In genomic region chr1:15738416-15739113, GRCh38 we compare ENCODE assay signal across 30 cellular contexts. TPM values are rescaled to one million over a fixed set of nuclear protein-coding genes. Genes with fewer than 3 reads are reported as not detected.
DNase-seq lines count a peak whose midpoint lies in the region; ATAC-seq and TF ChIP-seq lines count a peak whose summit lies in the region.
"Had no signal": no experiment of that assay in that cellular context is flagged by ENCODE, and none has a peak within 500 bp of the region (broad histone marks: within the 10 kb centered on the region; RNA-seq: fewer than 3 reads in every experiment).

No MANE protein-coding gene starts in this region.

- CTCF ChIA-PET in CD8-positive, alpha-beta memory T cell (lab: Charles Lee): interaction anchor here (1.2 to 1.9 kb wide), 2 partner anchors 17 to 147 kb away, joined by 3 to 4 read pairs; no protein-coding TSS in a partner anchor

- no peaks in the 10 kb centered on the region for H3K36me3 Mint-ChIP-seq in naive B cell
- peaks cover 0 to 11% (median 0%) of the 10 kb centered on the region in 3 donors for H3K36me3 Mint-ChIP-seq in CD8-positive, alpha-beta memory T cell
- H3K36me3 Mint-ChIP-seq: activated naive CD8-positive, alpha-beta T cell treated with anti-CD3 and anti-CD28 coated beads for 36 hours; immature natural killer cell had no signal

- peak overlapping the region; percentile 26 to 42 for H3K27ac ChIP-seq in ascending aorta
- H3K27ac ChIP-seq in CD8-positive, alpha-beta memory T cell (ENCODE audit: low read depth, low read length): no peak overlapping the region
- H3K27ac ChIP-seq: A549, foreskin keratinocyte, hepatocyte, upper lobe of right lung had no signal

- H3K4me1 ChIP-seq in ascending aorta: peaks cover 18 to 40% of the 10 kb centered on the region in 2 donors
- H3K4me1 ChIP-seq in CD8-positive, alpha-beta memory T cell (ENCODE audit: insufficient read depth, low read length): peaks cover 5% of the 10 kb centered on the region
- H3K4me1 ChIP-seq: BE2C, foreskin keratinocyte had no signal

- no peak for DNase-seq in stimulated activated naive CD8-positive, alpha-beta T cell treated with anti-CD3 and anti-CD28 coated beads, Interleukin-15, amount 100 ng/mL, for 72 hours
- DNase-seq in stimulated activated naive CD8-positive, alpha-beta T cell treated with anti-CD3 and anti-CD28 coated beads, Interleukin-15, Interleukin-2, amounts not matched to agents 100 U/mL and 50 U/mL, for 24 hours: no peak
- DNase-seq in ascending aorta (ENCODE audit: low spot score in 2 of 2) (no peak), naive B cell (no peak), COR-L47 (lab: John Stamatoyannopoulos, UW) (no peak)
- DNase-seq in CD8-positive, alpha-beta memory T cell: no peak
- DNase-seq: activated CD4-positive, alpha-beta T cell treated with anti-CD3 and anti-CD28 coated beads, Interleukin-2, amount 50 U/mL, for 48 hours; activated CD4-positive, CD25-positive, alpha-beta regulatory T cell; activated CD8-positive, alpha-beta memory T cell treated with anti-CD3 and anti-CD28 coated beads, Interleukin-2, amount 50 U/mL, for 48 hours; activated effector memory CD4-positive, alpha-beta T cell treated with Interleukin-2 at 50 U/mL for 16 hours; activated naive CD8-positive, alpha-beta T cell treated with anti-CD3 and anti-CD28 coated beads for 36 hours; BE2C; erythroblast; foreskin keratinocyte; H9; immature natural killer cell; Kasumi-1; midbrain; NCI-H187; NCI-H526 treated with DMSO at 0.1 percent for 48 hours; Right ventricle myocardium superior; stimulated activated CD4-positive, alpha-beta T cell treated with anti-CD3 and anti-CD28 coated beads, Interleukin-15, amount 100 ng/mL, for 24 hours; upper lobe of right lung had no signal

- POLR2A ChIA-PET in CD8-positive, alpha-beta memory T cell (lab: Charles Lee): no interaction called here

- peaks cover 10 to 25% of the 10 kb centered on the region in 2 donors for H3K36me3 ChIP-seq in ascending aorta
- no peaks in the 10 kb centered on the region for H3K36me3 ChIP-seq in CD8-positive, alpha-beta memory T cell (ENCODE audit: insufficient read depth, low read length)
- H3K36me3 ChIP-seq: BE2C had no signal

- peak overlapping the region; percentile 17 to 76 for H3K27ac Mint-ChIP-seq in stimulated activated naive CD8-positive, alpha-beta T cell treated with anti-CD3 and anti-CD28 coated beads, Interleukin-15, amount 100 ng/mL, for 72 hours
- peak overlapping the region in 4 of 6 donors; percentile 23 to 86 (median 82) for H3K27ac Mint-ChIP-seq in naive B cell
- H3K27ac Mint-ChIP-seq in CD8-positive, alpha-beta memory T cell: peak overlapping the region in 1 of 8 donors; percentile 54
- H3K27ac Mint-ChIP-seq: activated naive CD8-positive, alpha-beta T cell treated with anti-CD3 and anti-CD28 coated beads for 36 hours had no signal

- intact Hi-C loops in ascending aorta (cut with DNase I): loop anchor here (5.0 kb wide), 1 partner anchor 56 kb away; the partner anchor contains the start of gene PLEKHM2

- no peaks in the 10 kb centered on the region for H3K9me3 Mint-ChIP-seq in stimulated activated naive CD8-positive, alpha-beta T cell treated with anti-CD3 and anti-CD28 coated beads, Interleukin-15, amount 100 ng/mL, for 72 hours
- H3K9me3 Mint-ChIP-seq in naive B cell: no peaks in the 10 kb centered on the region
- no peaks in the 10 kb centered on the region for H3K9me3 Mint-ChIP-seq in CD8-positive, alpha-beta memory T cell
- H3K9me3 Mint-ChIP-seq: activated naive CD8-positive, alpha-beta T cell treated with anti-CD3 and anti-CD28 coated beads for 36 hours; H9; immature natural killer cell had no signal

- no peak overlapping the region for H3K4me3 ChIP-seq in ascending aorta
- H3K4me3 ChIP-seq in CD8-positive, alpha-beta memory T cell (ENCODE audit: low read length): no peak overlapping the region
- H3K4me3 ChIP-seq: A549, GM12878, hepatocyte, upper lobe of right lung had no signal

- TF ChIP-seq CTCF in ascending aorta (IDR thresholded peaks at IDR 0.05): no peak

- no peaks in the 10 kb centered on the region for H3K27me3 Mint-ChIP-seq in stimulated activated naive CD8-positive, alpha-beta T cell treated with anti-CD3 and anti-CD28 coated beads, Interleukin-15, amount 100 ng/mL, for 72 hours
- H3K27me3 Mint-ChIP-seq in naive B cell: no peaks in the 10 kb centered on the region
- no peaks in the 10 kb centered on the region for H3K27me3 Mint-ChIP-seq in CD8-positive, alpha-beta memory T cell
- H3K27me3 Mint-ChIP-seq: activated naive CD8-positive, alpha-beta T cell treated with anti-CD3 and anti-CD28 coated beads for 36 hours had no signal

- no peak overlapping the region for H3K4me3 Mint-ChIP-seq in stimulated activated naive CD8-positive, alpha-beta T cell treated with anti-CD3 and anti-CD28 coated beads, Interleukin-15, amount 100 ng/mL, for 72 hours
- H3K4me3 Mint-ChIP-seq in naive B cell: no peak overlapping the region
- no peak overlapping the region for H3K4me3 Mint-ChIP-seq in CD8-positive, alpha-beta memory T cell
- H3K4me3 Mint-ChIP-seq: activated naive CD8-positive, alpha-beta T cell treated with anti-CD3 and anti-CD28 coated beads for 36 hours; H9; immature natural killer cell had no signal

- no peak for ATAC-seq in stimulated activated naive CD8-positive, alpha-beta T cell treated with anti-CD3 and anti-CD28 coated beads, Interleukin-15, amount 100 ng/mL, for 72 hours
- ATAC-seq in stimulated activated naive CD8-positive, alpha-beta T cell treated with anti-CD3 and anti-CD28 coated beads, Interleukin-15, Interleukin-2, amounts not matched to agents 100 U/mL and 50 U/mL, for 24 hours: no peak
- no peak for ATAC-seq in naive B cell (ENCODE audit: low read depth in 2 of 2)
- no peak for ATAC-seq in GM18909 (IDR thresholded peaks at IDR 0.05; ENCODE audit: poor library complexity, unreplicated experiment)
- ATAC-seq in GM21515 (IDR thresholded peaks at IDR 0.05; ENCODE audit: unreplicated experiment): no peak
- ATAC-seq: A549, foreskin keratinocyte, GM12878, sciatic nerve, upper lobe of right lung had no signal

- H3K4me1 Mint-ChIP-seq in stimulated activated naive CD8-positive, alpha-beta T cell treated with anti-CD3 and anti-CD28 coated beads, Interleukin-15, amount 100 ng/mL, for 72 hours: peaks cover 10% of the 10 kb centered on the region
- peaks cover 5 to 8% (median 8%) of the 10 kb centered on the region in 3 donors for H3K4me1 Mint-ChIP-seq in naive B cell
- H3K4me1 Mint-ChIP-seq in CD8-positive, alpha-beta memory T cell: peaks cover 3 to 6% (median 6%) of the 10 kb centered on the region in 3 donors

- no peaks in the 10 kb centered on the region for H3K9me3 ChIP-seq in ascending aorta
- no peaks in the 10 kb centered on the region for H3K9me3 ChIP-seq in CD8-positive, alpha-beta memory T cell (ENCODE audit: low read length)
- H3K9me3 ChIP-seq: A549, BE2C, upper lobe of right lung had no signal

- H3K27me3 ChIP-seq in ascending aorta: no peaks in the 10 kb centered on the region
- no peaks in the 10 kb centered on the region for H3K27me3 ChIP-seq in CD8-positive, alpha-beta memory T cell (ENCODE audit: insufficient read depth, low read length, poor library complexity, severe bottlenecking)
- H3K27me3 ChIP-seq: BE2C, foreskin keratinocyte, hepatocyte, upper lobe of right lung had no signal

RNA-seq across cellular contexts. Expression of gene SLC25A34, which starts 2.5 kb away (rescaled TPM):
- total RNA-seq in ascending aorta: 5.7 TPM
- 1 to 10 TPM in 1 of 6 donors, under 1 TPM in 1, not detected in 4; 0.73 to 1.3 TPM for polyA plus RNA-seq in naive B cell (ENCODE audit: low read depth in 6 of 6)
- under 1 TPM; 0.93 to 0.94 TPM for total RNA-seq in CD8-positive, alpha-beta memory T cell
- 0.15 TPM for polyA plus RNA-seq in CD8-positive, alpha-beta memory T cell
- polyA plus RNA-seq: immature natural killer cell had no signal

RNA-seq across cellular contexts. Expression of gene TMEM82, which starts 3.7 kb away (rescaled TPM):
- not detected for total RNA-seq in ascending aorta
- polyA plus RNA-seq in naive B cell (ENCODE audit: low read depth in 6 of 6): not detected
- total RNA-seq in CD8-positive, alpha-beta memory T cell: not detected
- polyA plus RNA-seq in CD8-positive, alpha-beta memory T cell: not detected
- total RNA-seq: activated naive CD8-positive, alpha-beta T cell treated with anti-CD3 and anti-CD28 coated beads for 36 hours; foreskin keratinocyte; GM12878; Right ventricle myocardium superior; sciatic nerve; upper lobe of right lung had no signal
- polyA plus RNA-seq: A549, foreskin keratinocyte, GM12878, immature natural killer cell, neural cell had no signal

RNA-seq across cellular contexts. Expression of gene FBLIM1, which starts 20.0 kb away (rescaled TPM):
- total RNA-seq in ascending aorta: 641 TPM
- not detected for polyA plus RNA-seq in naive B cell (ENCODE audit: low read depth in 6 of 6)
- total RNA-seq in CD8-positive, alpha-beta memory T cell: not detected
- polyA plus RNA-seq in CD8-positive, alpha-beta memory T cell: not detected
- total RNA-seq: activated naive CD8-positive, alpha-beta T cell treated with anti-CD3 and anti-CD28 coated beads for 36 hours had no signal
- polyA plus RNA-seq: immature natural killer cell had no signal

RNA-seq across cellular contexts. Expression of gene PLEKHM2, which starts 54.4 kb away (rescaled TPM):
- 129 TPM for total RNA-seq in ascending aorta
- polyA plus RNA-seq in naive B cell (ENCODE audit: low read depth in 6 of 6): 10 to 100 TPM in 3 of 6 donors, 1 to 10 TPM in 3; 1.9 to 13.7 (median 8.9) TPM
- total RNA-seq in CD8-positive, alpha-beta memory T cell: 10 to 100 TPM; 55.8 to 56.3 TPM
- polyA plus RNA-seq in CD8-positive, alpha-beta memory T cell: 8.3 TPM

Comparison
In these comparisons a context has a peak if more than half of its experiments do, and no peak if none do; other contexts are left out.
1. RNA of gene FBLIM1, which starts 20.0 kb away (total RNA-seq): 641 TPM in ascending aorta (single experiment); not detected in CD8-positive, alpha-beta memory T cell; every median in the first group is over 100 times any median in the second.